In the genomic region with DNA sequence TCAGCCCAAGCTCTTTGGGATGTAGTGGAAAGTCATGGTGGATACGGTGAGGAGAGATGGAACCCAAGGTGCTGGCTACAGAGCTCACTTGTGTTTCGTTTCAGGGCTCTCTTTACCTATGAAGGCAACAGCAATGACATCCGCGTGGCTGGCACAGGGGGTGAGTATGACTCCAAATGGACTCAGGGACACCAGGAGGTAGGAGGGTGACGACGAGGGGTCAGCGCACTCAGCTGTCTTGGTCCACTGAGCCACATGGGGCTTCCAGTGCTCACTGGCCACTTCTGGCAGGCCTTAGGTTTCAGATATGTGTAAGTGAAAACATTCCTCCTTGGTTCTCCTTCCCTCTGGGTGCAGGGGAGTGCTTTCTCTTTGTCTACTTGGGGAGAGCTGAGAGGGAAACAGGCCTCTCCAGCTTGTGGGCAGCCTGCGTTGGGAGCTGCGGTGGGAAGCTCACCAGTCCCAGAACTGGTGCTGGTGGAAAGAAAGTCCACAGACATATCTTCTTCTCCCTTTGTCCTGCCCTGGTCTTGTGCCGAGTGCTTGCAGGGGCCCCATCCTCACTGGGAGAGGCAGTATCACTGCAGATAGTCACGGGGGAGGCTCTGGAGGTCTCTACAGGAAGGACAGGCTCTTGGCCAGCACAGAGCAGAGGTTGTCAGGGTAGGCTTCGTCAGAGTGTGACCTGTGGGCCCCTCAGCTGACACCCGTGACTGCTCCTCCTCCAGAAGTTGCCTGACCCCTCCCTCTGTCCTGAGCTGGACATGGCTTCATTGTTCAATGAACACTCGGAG, we compare ENCODE assay signal across 18 cellular contexts. TPM values are rescaled to one million over a fixed set of nuclear protein-coding genes. Genes with fewer than 3 reads are reported as not detected.
DNase-seq lines count a peak whose midpoint lies in the region; ATAC-seq and TF ChIP-seq lines count a peak whose summit lies in the region.
"Had no signal": no experiment of that assay in that cellular context is flagged by ENCODE, and none has a peak within 500 bp of the region (broad histone marks: within the 10 kb centered on the region; RNA-seq: fewer than 3 reads in every experiment).

No MANE protein-coding gene starts in this region.

- H3K27ac Mint-ChIP-seq in activated naive CD4-positive, alpha-beta T cell treated with anti-CD3 and anti-CD28 coated beads, Interleukin-2, amount 50 U/mL, for 72 hours, result peak overlapping the region; percentile 61 to 82
- H3K27ac Mint-ChIP-seq in naive B cell, result peak overlapping the region; percentile 65 to 99 (median 90)
- peak overlapping the region in 1 of 2 donors; percentile 93 for H3K27ac Mint-ChIP-seq in effector memory CD8-positive, alpha-beta T cell
- H3K27ac Mint-ChIP-seq in Calu3 (ENCODE audit: unreplicated experiment), result no peak overlapping the region

- no peaks in the 10 kb centered on the region for H3K9me3 Mint-ChIP-seq in activated naive CD4-positive, alpha-beta T cell treated with anti-CD3 and anti-CD28 coated beads, Interleukin-2, amount 50 U/mL, for 72 hours
- H3K9me3 Mint-ChIP-seq in naive B cell (no peaks in the 10 kb centered on the region), Calu3 (ENCODE audit: low read depth, unreplicated experiment) (no peaks in the 10 kb centered on the region)
- no peaks in the 10 kb centered on the region for H3K9me3 Mint-ChIP-seq in effector memory CD8-positive, alpha-beta T cell

- no TSS peak for BruUV-seq in Calu3 (replicated peaks; lab: Mats Ljungman, UMichigan)

- 86% methylated on average over 14 of the region's 14 CpGs for WGBS in right cardiac atrium

- H3K36me3 Mint-ChIP-seq in activated naive CD4-positive, alpha-beta T cell treated with anti-CD3 and anti-CD28 coated beads, Interleukin-2, amount 50 U/mL, for 72 hours, result peaks cover 32 to 40% of the 10 kb centered on the region in 2 donors
- peaks cover 9 to 17% of the 10 kb centered on the region in 2 donors for H3K36me3 Mint-ChIP-seq in naive B cell
- H3K36me3 Mint-ChIP-seq in effector memory CD8-positive, alpha-beta T cell (ENCODE audit: insufficient read depth), result peaks cover 60% of the 10 kb centered on the region
- H3K36me3 Mint-ChIP-seq in Calu3 (ENCODE audit: insufficient read depth, unreplicated experiment), result peaks cover 64% of the 10 kb centered on the region

- no peaks in the 10 kb centered on the region for H3K9me3 ChIP-seq in right cardiac atrium (ENCODE audit: control insufficient read depth, low read length)
- no peaks in the 10 kb centered on the region for H3K9me3 ChIP-seq in left ventricle myocardium inferior (replicated peaks)
- H3K9me3 ChIP-seq: uterus had no signal

- ATAC-seq in right cardiac atrium (no peak), naive B cell (ENCODE audit: low read depth in 2 of 2) (no peak), GM19324 (IDR thresholded peaks at IDR 0.05; ENCODE audit: low FRiP score, unreplicated experiment) (no peak), HG02642 (IDR thresholded peaks at IDR 0.05; ENCODE audit: poor library complexity, unreplicated experiment) (no peak)
- no peak for ATAC-seq in activated naive CD4-positive, alpha-beta T cell treated with anti-CD3 and anti-CD28 coated beads, Interleukin-2, amount 50 U/mL, for 72 hours
- ATAC-seq in effector memory CD8-positive, alpha-beta T cell (replicated peaks), result no peak

- intact Hi-C loops in right cardiac atrium (cut with DNase I), result loop anchor here in 1 of 4 donors (10.0 kb wide), 1 partner anchor 154 kb away; the partner anchor contains the start of gene YKT6
- intact Hi-C loops in left ventricle myocardium inferior (cut with micrococcal nuclease), result no loop called here
- intact Hi-C loops in Calu3 (cut with micrococcal nuclease; ENCODE audit: unreplicated experiment), result no loop called here

- H3K4me1 Mint-ChIP-seq in naive B cell (peaks cover 61 to 85% (median 79%) of the 10 kb centered on the region in 3 donors), Calu3 (ENCODE audit: low read depth, unreplicated experiment) (peaks cover 51% of the 10 kb centered on the region)
- peaks cover 39 to 45% of the 10 kb centered on the region in 2 donors for H3K4me1 Mint-ChIP-seq in effector memory CD8-positive, alpha-beta T cell (ENCODE audit: low read depth in 2 of 2)

- H3K4me3 ChIP-seq in right cardiac atrium (ENCODE audit: low read length) (no peak overlapping the region), left ventricle myocardium inferior (no peak overlapping the region)
- H3K4me3 ChIP-seq: SK-N-MC, uterus had no signal

- DNase-seq in right cardiac atrium (peak in 2 of 3 donors; percentile 16 to 36), left ventricle myocardium inferior (no peak), naive B cell (no peak), Calu3 (no peak)
- DNase-seq in activated naive CD4-positive, alpha-beta T cell treated with anti-CD3 and anti-CD28 coated beads, Interleukin-2, amount 50 U/mL, for 72 hours (ENCODE audit: low spot score in 2 of 2), result peak in 1 of 2 donors; percentile 39
- DNase-seq in effector memory CD8-positive, alpha-beta T cell, result no peak
- DNase-seq: NCI-H2029 treated with DMSO at 0.1 percent for 48 hours, NCI-H524, occipital lobe, OCI-M1, small intestine had no signal

- H3K36me3 ChIP-seq in left ventricle myocardium inferior, result peaks cover 56% of the 10 kb centered on the region
- H3K36me3 ChIP-seq: uterus had no signal

- H3K27ac ChIP-seq in right cardiac atrium (ENCODE audit: low read length) (no peak overlapping the region), left ventricle myocardium inferior (replicated peaks) (no peak overlapping the region)
- H3K27ac ChIP-seq: SK-N-MC, uterus had no signal

- no peak for TF ChIP-seq CTCF in left ventricle myocardium inferior (IDR thresholded peaks at IDR 0.05; ENCODE audit: borderline replicate concordance)
- no peak for TF ChIP-seq CTCF in Calu3 (IDR thresholded peaks at IDR 0.05; ENCODE audit: unreplicated experiment)

- CTCF ChIA-PET in Calu3 (lab: Charles Lee), result interaction anchor here (1.2 to 1.4 kb wide), 2 partner anchors 10 to 22 kb away, joined by 3 to 4 read pairs; no protein-coding TSS in a partner anchor

- H3K4me3 Mint-ChIP-seq in naive B cell (peak overlapping the region in 6 of 8 donors; percentile 5 to 92 (median 38)), Calu3 (ENCODE audit: low read depth, unreplicated experiment) (no peak overlapping the region)
- no peak overlapping the region for H3K4me3 Mint-ChIP-seq in effector memory CD8-positive, alpha-beta T cell

- no peaks in the 10 kb centered on the region for H3K27me3 ChIP-seq in right cardiac atrium (ENCODE audit: control insufficient read depth, insufficient read depth)
- no peaks in the 10 kb centered on the region for H3K27me3 ChIP-seq in left ventricle myocardium inferior (ENCODE audit: low read depth)
- H3K27me3 ChIP-seq: uterus had no signal

- no peaks in the 10 kb centered on the region for H3K27me3 Mint-ChIP-seq in naive B cell
- H3K27me3 Mint-ChIP-seq in effector memory CD8-positive, alpha-beta T cell, result no peaks in the 10 kb centered on the region
- H3K27me3 Mint-ChIP-seq in Calu3 (ENCODE audit: unreplicated experiment), result no peaks in the 10 kb centered on the region

- no peaks in the 10 kb centered on the region for H3K4me1 ChIP-seq in right cardiac atrium (ENCODE audit: control insufficient read depth, insufficient read depth, low read length)
- peaks cover 58% of the 10 kb centered on the region for H3K4me1 ChIP-seq in left ventricle myocardium inferior

RNA-seq across cellular contexts. Expression of gene DBNL, which starts 5.8 kb away (rescaled TPM):
- total RNA-seq in right cardiac atrium, result 10 to 100 TPM; 34.3 to 44.6 (median 38.1) TPM
- polyA plus RNA-seq in right cardiac atrium, result 37.5 TPM
- total RNA-seq in left ventricle myocardium inferior, result 33.1 TPM
- total RNA-seq in activated naive CD4-positive, alpha-beta T cell treated with anti-CD3 and anti-CD28 coated beads, Interleukin-2, amount 50 U/mL, for 72 hours, result 100 to 1,000 TPM in 1 of 2 donors, 10 to 100 TPM in 1; 75.3 to 123 TPM
- polyA plus RNA-seq in naive B cell (ENCODE audit: low read depth in 6 of 6), result 100 to 1,000 TPM; 226 to 512 (median 348) TPM
- 164 and 180 TPM in 2 replicates for total RNA-seq in Calu3 (2022)

RNA-seq across cellular contexts. Expression of gene PGAM2, which starts 15.0 kb away (rescaled TPM):
- 1,000 to 10,000 TPM in 2 of 4 donors, 100 to 1,000 TPM in 2; 946 to 1,159 (median 1,024) TPM for total RNA-seq in right cardiac atrium
- 2,530 TPM for polyA plus RNA-seq in right cardiac atrium
- total RNA-seq in left ventricle myocardium inferior, result 671 TPM
- 1 to 10 TPM in 1 of 2 donors, under 1 TPM in 1; 0.64 to 1.0 TPM for total RNA-seq in activated naive CD4-positive, alpha-beta T cell treated with anti-CD3 and anti-CD28 coated beads, Interleukin-2, amount 50 U/mL, for 72 hours
- not detected for polyA plus RNA-seq in naive B cell (ENCODE audit: low read depth in 6 of 6)
- 0.87 TPM in 1 of 2 replicates, not detected in the other for total RNA-seq in Calu3 (2022)
- total RNA-seq: epithelial cell of proximal tubule, glomerular endothelial cell had no signal

RNA-seq across cellular contexts. Expression of gene POLM, which starts 32.0 kb away (rescaled TPM):
- total RNA-seq in right cardiac atrium, result 10 to 100 TPM; 24.5 to 28.9 (median 25.8) TPM
- 16.6 TPM for polyA plus RNA-seq in right cardiac atrium
- total RNA-seq in left ventricle myocardium inferior, result 12.4 TPM
- total RNA-seq in activated naive CD4-positive, alpha-beta T cell treated with anti-CD3 and anti-CD28 coated beads, Interleukin-2, amount 50 U/mL, for 72 hours, result 10 to 100 TPM; 35.7 to 37.2 TPM
- polyA plus RNA-seq in naive B cell (ENCODE audit: low read depth in 6 of 6), result 10 to 100 TPM; 26.3 to 53.0 (median 31.4) TPM
- total RNA-seq in Calu3 (2022), result 44.2 and 57.9 TPM in 2 replicates

RNA-seq across cellular contexts. Expression of gene SPDYE1, which starts 52.6 kb away (rescaled TPM):
- total RNA-seq in right cardiac atrium (under 1 TPM in 1 of 4 donors, not detected in 3; 0.14 TPM), left ventricle myocardium inferior (not detected), Calu3 (2022) (not detected in 2 replicates)
- polyA plus RNA-seq in right cardiac atrium (0.02 TPM), naive B cell (ENCODE audit: low read depth in 6 of 6) (under 1 TPM in 3 of 6 donors, not detected in 3; 0.16 to 0.31 (median 0.17) TPM)
- not detected for total RNA-seq in activated naive CD4-positive, alpha-beta T cell treated with anti-CD3 and anti-CD28 coated beads, Interleukin-2, amount 50 U/mL, for 72 hours
- total RNA-seq: epithelial cell of proximal tubule, glomerular endothelial cell, lung microvascular endothelial cell, occipital lobe, uterus had no signal
- polyA plus RNA-seq: small intestine had no signal

RNA-seq across cellular contexts. Expression of gene AEBP1, which starts 53.8 kb away (rescaled TPM):
- 100 to 1,000 TPM in 2 of 4 donors, 10 to 100 TPM in 2; 81.0 to 124 (median 103) TPM for total RNA-seq in right cardiac atrium
- polyA plus RNA-seq in right cardiac atrium, result 62.8 TPM
- total RNA-seq in left ventricle myocardium inferior, result 20.5 TPM
- 10 to 100 TPM; 14.6 to 26.9 TPM for total RNA-seq in activated naive CD4-positive, alpha-beta T cell treated with anti-CD3 and anti-CD28 coated beads, Interleukin-2, amount 50 U/mL, for 72 hours
- 10 to 100 TPM in 1 of 6 donors, 1 to 10 TPM in 5; 1.9 to 18.5 (median 4.1) TPM for polyA plus RNA-seq in naive B cell (ENCODE audit: low read depth in 6 of 6)
- total RNA-seq in Calu3 (2022), result not detected in 2 replicates

Comparison
In these comparisons a context has a peak if more than half of its experiments do, and no peak if none do; other contexts are left out.
1. DNase-seq: peak in right cardiac atrium (2 of 3); none in left ventricle myocardium inferior (single experiment), naive B cell (single experiment), effector memory CD8-positive, alpha-beta T cell (0 of 3) and Calu3 (single experiment).
2. H3K4me3 Mint-ChIP-seq: peak in naive B cell (6 of 8); none in effector memory CD8-positive, alpha-beta T cell (0 of 2) and Calu3 (single experiment).
3. RNA of gene PGAM2, which starts 15.0 kb away (total RNA-seq): 946 to 1,159 TPM in right cardiac atrium and 671 TPM in left ventricle myocardium inferior (single experiment); 0.64 to 1.0 TPM in activated naive CD4-positive, alpha-beta T cell treated with anti-CD3 and anti-CD28 coated beads, Interleukin-2, amount 50 U/mL, for 72 hours and 0.87 TPM in Calu3; every median in the first group is over 100 times any median in the second.